ENCODE assay signal across 1 cellular context in the genomic region with DNA sequence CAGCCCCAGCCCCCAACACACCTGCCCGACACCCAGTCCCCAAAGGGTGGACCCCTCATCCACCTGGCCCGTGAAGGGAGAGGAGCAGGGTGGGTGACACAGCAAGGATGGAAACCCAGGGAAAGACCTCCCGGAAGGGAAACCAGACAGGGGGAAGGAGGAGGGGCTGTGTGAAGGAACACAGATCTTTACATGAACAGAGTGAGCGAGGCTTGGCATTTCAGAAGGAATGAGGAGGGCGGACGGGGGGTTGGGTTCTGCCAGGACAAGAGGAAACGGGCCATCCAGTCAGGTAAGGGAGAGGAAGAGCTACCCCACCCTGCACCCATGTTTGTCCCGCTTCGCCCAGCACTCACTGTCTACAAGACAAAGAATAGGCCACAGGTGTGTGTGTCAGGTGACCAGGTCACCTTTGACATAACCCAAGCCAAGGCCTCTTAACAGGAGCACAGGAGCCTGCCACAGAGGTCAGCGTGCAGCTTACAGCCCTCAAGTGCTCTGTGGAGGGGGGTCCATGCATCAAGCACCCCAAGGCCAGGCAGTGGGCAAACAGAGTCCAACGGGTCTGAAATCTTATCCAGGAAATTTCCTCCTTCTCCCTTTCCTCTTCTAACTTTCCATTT.
TF ChIP-seq lines count a peak whose summit lies in the region.

No MANE protein-coding gene starts in this region.

TF ChIP-seq in H1, 55 proteins besides CTCF, POLR2A, EP300 and RAD21:
- TF ChIP-seq ASH2L (IDR thresholded peaks at IDR 0.05; ENCODE audit: low read length) (no peak), RBBP5 (IDR thresholded peaks at IDR 0.05; ENCODE audit: borderline replicate concordance, low read depth, low read length) (no peak), SP1 (IDR thresholded peaks at IDR 0.05; ENCODE audit: low read depth, low read length) (no peak), CHD1 (IDR thresholded peaks at IDR 0.05; ENCODE audit: low read depth, low read length) (no peak), POLR2AphosphoS5 (IDR thresholded peaks at IDR 0.05; ENCODE audit: low read depth, low read length) (no peak), TAF7 (optimal IDR thresholded peaks at IDR 0.05; ENCODE audit: borderline replicate concordance, low read depth, low read length) (no peak), BACH1 (IDR thresholded peaks at IDR 0.05; ENCODE audit: low read length) (no peak), TAF1 (IDR thresholded peaks at IDR 0.05; ENCODE audit: low read depth, low read length) (no peak), MAFK (IDR thresholded peaks at IDR 0.05; ENCODE audit: low read depth, low read length) (no peak), RFX5 (IDR thresholded peaks at IDR 0.05; ENCODE audit: borderline replicate concordance, low read depth, low read length) (no peak), SIX5 (IDR thresholded peaks at IDR 0.05; ENCODE audit: low read depth, low read length) (no peak), KDM4A (IDR thresholded peaks at IDR 0.05; ENCODE audit: low read depth, low read length, severe bottlenecking) (no peak), GTF2F1 (IDR thresholded peaks at IDR 0.05; ENCODE audit: borderline replicate concordance, low read depth, low read length) (no peak), KDM1A (IDR thresholded peaks at IDR 0.05; ENCODE audit: borderline replicate concordance, low read length) (no peak), FOSL1 (IDR thresholded peaks at IDR 0.05; ENCODE audit: insufficient read depth, low read depth, low read length) (no peak)
- TF ChIP-seq, protein P1, sequence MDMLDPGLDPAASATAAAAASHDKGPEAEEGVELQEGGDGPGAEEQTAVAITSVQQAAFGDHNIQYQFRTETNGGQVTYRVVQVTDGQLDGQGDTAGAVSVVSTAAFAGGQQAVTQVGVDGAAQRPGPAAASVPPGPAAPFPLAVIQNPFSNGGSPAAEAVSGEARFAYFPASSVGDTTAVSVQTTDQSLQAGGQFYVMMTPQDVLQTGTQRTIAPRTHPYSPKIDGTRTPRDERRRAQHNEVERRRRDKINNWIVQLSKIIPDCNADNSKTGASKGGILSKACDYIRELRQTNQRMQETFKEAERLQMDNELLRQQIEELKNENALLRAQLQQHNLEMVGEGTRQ (IDR thresholded peaks at IDR 0.05; ENCODE audit: low read length): no peak
